In genomic region chr12:27710592-27711311, GRCh38 we compare ENCODE assay signal across 8 cellular contexts. TPM values are rescaled to one million over a fixed set of nuclear protein-coding genes. Genes with fewer than 3 reads are reported as not detected.
DNase-seq lines count a peak whose midpoint lies in the region; ATAC-seq, FAIRE-seq and TF ChIP-seq lines count a peak whose summit lies in the region.

TSS of gene MRPS35 (plus strand) at chr12:27710832. CDS start at chr12:27710844, 12 bp downstream.

- TF ChIP-seq CTCF in WTC11 (IDR thresholded peaks at IDR 0.05) (no peak), bronchial epithelial cell (IDR thresholded peaks at IDR 0.05; ENCODE audit: insufficient read depth, low read length, severe bottlenecking) (no peak), spleen (IDR thresholded peaks at IDR 0.05 in 8 of 11, conservative IDR thresholded peaks at IDR 0.05 in 3 of 11) (no peak)

- H3K4me3 ChIP-seq in bronchial epithelial cell (ENCODE audit: low read depth, low read length) (peak within 1 kb of the TSS; percentile 70), spleen (peak within 1 kb of the TSS; percentile 93 to 100 (median 99))

- no peaks in the 10 kb centered on the region for H3K9me3 ChIP-seq in spleen

- no peaks in the 10 kb centered on the region for H3K9me3 Mint-ChIP-seq in WTC11

- peaks cover 8 to 45% (median 26%) of the 10 kb centered on the region in 6 donors for H3K4me1 ChIP-seq in spleen

- POLR2A ChIA-PET in WTC11 (lab: Charles Lee): interaction anchor here (1.0 kb wide), 1 partner anchor 11 kb away, joined by 3 read pairs; no protein-coding TSS in a partner anchor

- ATAC-seq in GM18870 (IDR thresholded peaks at IDR 0.05; ENCODE audit: unreplicated experiment) (peak; percentile 89), HG03108 (IDR thresholded peaks at IDR 0.05; ENCODE audit: unreplicated experiment) (peak; percentile 99), WTC11 (peak; percentile 94)

- H3K27me3 Mint-ChIP-seq in WTC11 (ENCODE audit: low read depth): peaks cover 9% of the 10 kb centered on the region

- 0 to 1% (median 0%) methylated on average over 24 to 46 of the region's 46 CpGs for WGBS in spleen, 5 donors

- CTCF ChIA-PET in WTC11 (lab: Charles Lee): interaction anchor here (0.9 to 1.4 kb wide), 2 partner anchors 230 to 274 kb away, joined by 3 read pairs; no protein-coding TSS in a partner anchor

- peak within 1 kb of the TSS; percentile 68 to 87 (median 80) for H3K27ac ChIP-seq in spleen

- peaks cover 11% of the 10 kb centered on the region for H3K36me3 Mint-ChIP-seq in WTC11

- peak within 1 kb of the TSS; percentile 96 for H3K4me3 Mint-ChIP-seq in WTC11

- DNase-seq in AG08395 (ENCODE audit: low spot score) (peak; percentile 92), NCI-H2227 treated with DMSO at 0.1 percent for 48 hours (lab: John Stamatoyannopoulos, UW) (peak; percentile 54), WTC11 (ENCODE audit: low spot score) (peak; percentile 77), bronchial epithelial cell (ENCODE audit: low read depth) (peak; percentile 81), inferior parietal cortex (ENCODE audit: extremely low spot score) (peak; percentile 92), spleen (peak; percentile 99)

- intact Hi-C loops in spleen (cut with DNase I; ENCODE audit: low total_unique reads): no loop called here

- H3K4me1 Mint-ChIP-seq in WTC11: peaks cover 17% of the 10 kb centered on the region

- peak in 2 of 3 donors; percentile 4 to 15 for TF ChIP-seq POLR2A in spleen (IDR thresholded peaks at IDR 0.05)

- peaks cover 6% of the 10 kb centered on the region for H3K36me3 ChIP-seq in bronchial epithelial cell (ENCODE audit: control insufficient read depth, insufficient read depth, low read length)
- peaks cover 0 to 30% (median 4%) of the 10 kb centered on the region in 6 donors for H3K36me3 ChIP-seq in spleen

- peak within 1 kb of the TSS; percentile 94 for H3K27ac Mint-ChIP-seq in WTC11

- H3K27me3 ChIP-seq in bronchial epithelial cell (ENCODE audit: control insufficient read depth, insufficient read depth, low read length) (no peaks in the 10 kb centered on the region), spleen (replicated peaks in 1 of 7) (no peaks in the 10 kb centered on the region)

- FAIRE-seq in bronchial epithelial cell (lab: Jason Lieb, UNC): no peak

TF ChIP-seq in WTC11, 78 proteins besides CTCF, POLR2A, EP300 and RAD21 (continues in another document):
- TF ChIP-seq MXD4 (CRISPR knock-in tag; IDR thresholded peaks at IDR 0.05; ENCODE audit: borderline replicate concordance): no peak
- TF ChIP-seq ESRRA (CRISPR knock-in tag; IDR thresholded peaks at IDR 0.05; ENCODE audit: borderline replicate concordance): peak; percentile 56; the same call in 1 of the 2 replicates
- no peak for TF ChIP-seq ERG (CRISPR knock-in tag; IDR thresholded peaks at IDR 0.05)
- TF ChIP-seq NR1H2 (CRISPR knock-in tag; IDR thresholded peaks at IDR 0.05): no peak
- no peak for TF ChIP-seq ZNF396 (CRISPR knock-in tag; IDR thresholded peaks at IDR 0.05; ENCODE audit: borderline replicate concordance)
- TF ChIP-seq STAT6 (CRISPR knock-in tag; conservative IDR thresholded peaks at IDR 0.05; ENCODE audit: low read depth): no peak
- peak; percentile 88 for TF ChIP-seq SMAD3 (CRISPR knock-in tag; IDR thresholded peaks at IDR 0.05; ENCODE audit: borderline replicate concordance)
- TF ChIP-seq ELF4 (CRISPR knock-in tag; IDR thresholded peaks at IDR 0.05; ENCODE audit: low read depth): no peak
- 0 out of 2 replicates have a peak, but pooled peaks have one; percentile 24 for TF ChIP-seq USF2 (CRISPR knock-in tag; IDR thresholded peaks at IDR 0.05)
- TF ChIP-seq TCF7 (CRISPR knock-in tag; IDR thresholded peaks at IDR 0.05; ENCODE audit: low read depth): no peak
- no peak for TF ChIP-seq PRDM15 (CRISPR knock-in tag; IDR thresholded peaks at IDR 0.05)
- no peak; the same call in 1 of the 2 replicates for TF ChIP-seq CREB1 (CRISPR knock-in tag; IDR thresholded peaks at IDR 0.05)
- no peak for TF ChIP-seq JAZF1 (CRISPR knock-in tag; IDR thresholded peaks at IDR 0.05)
- TF ChIP-seq PRRX2 (CRISPR knock-in tag; IDR thresholded peaks at IDR 0.05): no peak
- peak; percentile 92 for TF ChIP-seq HMGXB4 (CRISPR knock-in tag; IDR thresholded peaks at IDR 0.05)

RNA-seq across cellular contexts. Expression of gene MRPS35, which starts in this region (rescaled TPM):
- total RNA-seq in WTC11 (2021): 42.7 to 43.5 TPM (median 43.0 TPM) in 3 replicates
- 57.2 and 69.8 TPM in 2 replicates for total RNA-seq in bronchial epithelial cell
- total RNA-seq in spleen: 10 to 100 TPM; 23.9 to 40.8 (median 28.8) TPM
- polyA plus RNA-seq in spleen: 10 to 100 TPM; 20.5 to 33.1 (median 28.3) TPM

Comparison
In these comparisons a context has a peak if more than half of its experiments do, and no peak if none do; other contexts are left out.
1. Peak in every context shown above with its lines: DNase-seq, ATAC-seq, H3K4me3 ChIP-seq and H3K27ac ChIP-seq.